Comparison of ENCODE assay signal across 9 cellular contexts in genomic region chr12:32548691-32549412, GRCh38.
DNase-seq lines count a peak whose midpoint lies in the region; ATAC-seq and TF ChIP-seq lines count a peak whose summit lies in the region.
"Had no signal": no experiment of that assay in that cellular context is flagged by ENCODE, and none has a peak within 500 bp of the region (broad histone marks: within the 10 kb centered on the region; RNA-seq: fewer than 3 reads in every experiment).

No MANE protein-coding gene starts in this region.

- H3K4me1 Mint-ChIP-seq in nephron = peaks cover 23% of the 10 kb centered on the region
- peaks cover 0 to 3% of the 10 kb centered on the region in 2 donors for H3K4me1 Mint-ChIP-seq in effector memory CD8-positive, alpha-beta T cell (ENCODE audit: low read depth in 2 of 2)

- TF ChIP-seq CTCF in nephron (IDR thresholded peaks at IDR 0.05; ENCODE audit: unreplicated experiment in 3 of 3) = no peak

- H3K27ac Mint-ChIP-seq in nephron = peak overlapping the region; percentile 51 to 79 (median 66)
- no peak overlapping the region for H3K27ac Mint-ChIP-seq in effector memory CD8-positive, alpha-beta T cell

- no peaks in the 10 kb centered on the region for H3K36me3 ChIP-seq in aorta (ENCODE audit: control insufficient read depth in 1 of 2, insufficient read depth in 2 of 2, low read length in 1 of 2)

- H3K27me3 ChIP-seq in aorta (ENCODE audit: control insufficient read depth in 1 of 2, insufficient read depth in 2 of 2, low read length in 1 of 2) = no peaks in the 10 kb centered on the region

- H3K9me3 Mint-ChIP-seq in nephron = no peaks in the 10 kb centered on the region
- H3K9me3 Mint-ChIP-seq in effector memory CD8-positive, alpha-beta T cell = no peaks in the 10 kb centered on the region

- 3 to 6% methylated on average over 8 of the region's 8 CpGs for WGBS in aorta, 2 donors

- H3K4me3 Mint-ChIP-seq in nephron = no peak overlapping the region
- H3K4me3 Mint-ChIP-seq in effector memory CD8-positive, alpha-beta T cell = no peak overlapping the region

- peak overlapping the region in 1 of 2 donors; percentile 0 for H3K4me3 ChIP-seq in aorta (ENCODE audit: low read length in 2 of 2)

- peak overlapping the region; percentile 53 to 91 for H3K27ac ChIP-seq in aorta (ENCODE audit: low read depth in 1 of 2, low read length in 2 of 2)

- H3K27me3 Mint-ChIP-seq in nephron (ENCODE audit: low read depth) = no peaks in the 10 kb centered on the region
- peaks cover 8 to 16% of the 10 kb centered on the region in 2 donors for H3K27me3 Mint-ChIP-seq in effector memory CD8-positive, alpha-beta T cell

- DNase-seq in RPMI7951 (ENCODE audit: low read depth) = peak; percentile 85
- peak; percentile 93 for DNase-seq in fibroblast of gingiva (ENCODE audit: low read depth)
- peak in 1 of 2 donors; percentile 77 for DNase-seq in aorta
- DNase-seq in effector memory CD8-positive, alpha-beta T cell = no peak
- DNase-seq: activated CD8-positive, alpha-beta memory T cell treated with anti-CD3 and anti-CD28 coated beads, Interleukin-2, amount 50 U/mL, for 4 hours had no signal

- H3K9me3 ChIP-seq in aorta (ENCODE audit: control insufficient read depth, low read length) = no peaks in the 10 kb centered on the region

- H3K4me1 ChIP-seq in aorta (ENCODE audit: control insufficient read depth in 1 of 2, insufficient read depth in 2 of 2, low read length in 2 of 2) = peaks cover 0 to 12% of the 10 kb centered on the region in 2 donors

- peak; percentile 73 for ATAC-seq in aorta (ENCODE audit: low FRiP score)
- no peak for ATAC-seq in HG02588 (IDR thresholded peaks at IDR 0.05; ENCODE audit: unreplicated experiment)
- ATAC-seq in effector memory CD8-positive, alpha-beta T cell (replicated peaks) = no peak
- no peak for ATAC-seq in GM18520 (IDR thresholded peaks at IDR 0.05; ENCODE audit: unreplicated experiment)
- ATAC-seq: HCT116 had no signal

- no peaks in the 10 kb centered on the region for H3K36me3 Mint-ChIP-seq in nephron (ENCODE audit: low read depth)
- H3K36me3 Mint-ChIP-seq in effector memory CD8-positive, alpha-beta T cell (ENCODE audit: insufficient read depth) = no peaks in the 10 kb centered on the region

- intact Hi-C loops in aorta (cut with DNase I) = loop anchor here in 1 of 2 donors (5.0 kb wide), 1 partner anchor 92 kb away; no protein-coding TSS in a partner anchor

Comparison
In these comparisons a context has a peak if more than half of its experiments do, and no peak if none do; other contexts are left out.
1. DNase-seq: peak in RPMI7951 (single experiment) and fibroblast of gingiva (single experiment); none in effector memory CD8-positive, alpha-beta T cell (0 of 3).
2. H3K27ac Mint-ChIP-seq: peak in nephron (3 of 3); none in effector memory CD8-positive, alpha-beta T cell (0 of 2).